ENCODE assay signal across 9 cellular contexts in genomic region chr5:141875795-141876627, GRCh38. TPM values are rescaled to one million over a fixed set of nuclear protein-coding genes. Genes with fewer than 3 reads are reported as not detected.
DNase-seq lines count a peak whose midpoint lies in the region; ATAC-seq and TF ChIP-seq lines count a peak whose summit lies in the region.
"Had no signal": no experiment of that assay in that cellular context is flagged by ENCODE, and none has a peak within 500 bp of the region (broad histone marks: within the 10 kb centered on the region; RNA-seq: fewer than 3 reads in every experiment).

No MANE protein-coding gene starts in this region.

- 0% methylated on average over 65 of the region's 65 CpGs for WGBS in ectodermal cell, 2 experiments

- H3K27ac ChIP-seq in cardiac muscle cell (no peak overlapping the region), ectodermal cell (ENCODE audit: insufficient read depth, low read depth, low read length, poor library complexity, severe bottlenecking) (no peak overlapping the region), mucosa of rectum (ENCODE audit: low read depth in 2 of 2, low read length in 2 of 2) (peak overlapping the region; percentile 96 to 98)

- TF ChIP-seq CTCF in cardiac muscle cell (IDR thresholded peaks at IDR 0.05; ENCODE audit: low read depth, low read length) = no peak

- peak overlapping the region; percentile 96 to 99 for H3K9ac ChIP-seq in mucosa of rectum (ENCODE audit: low read depth in 1 of 2, low read length in 2 of 2)

- ATAC-seq in Right ventricle myocardium inferior = no peak

- H3K9me3 ChIP-seq in cardiac muscle cell (ENCODE audit: low read depth) (no peaks in the 10 kb centered on the region), ectodermal cell (ENCODE audit: control insufficient read depth, low read length) (no peaks in the 10 kb centered on the region), mucosa of rectum (ENCODE audit: control insufficient read depth in 2 of 2, low read length in 2 of 2) (no peaks in the 10 kb centered on the region)

- H3K4me1 ChIP-seq in cardiac muscle cell (ENCODE audit: low read depth) = peaks cover 7% of the 10 kb centered on the region
- H3K4me1 ChIP-seq in ectodermal cell (ENCODE audit: control insufficient read depth, insufficient read depth, low read length) = peaks cover 58% of the 10 kb centered on the region
- H3K4me1 ChIP-seq in mucosa of rectum (ENCODE audit: control insufficient read depth in 2 of 2, insufficient read depth in 2 of 2, low read length in 2 of 2) = peaks cover 39 to 48% of the 10 kb centered on the region in 2 donors

- H3K36me3 ChIP-seq in cardiac muscle cell (no peaks in the 10 kb centered on the region), ectodermal cell (ENCODE audit: control insufficient read depth, insufficient read depth, low read length) (no peaks in the 10 kb centered on the region), mucosa of rectum (ENCODE audit: control insufficient read depth in 2 of 2, insufficient read depth in 2 of 2, low read length in 2 of 2) (peaks cover 0 to 3% of the 10 kb centered on the region in 2 donors)

- H3K4me3 ChIP-seq in cardiac muscle cell (peak overlapping the region; percentile 41), ectodermal cell (ENCODE audit: insufficient read depth, low read depth, low read length) (peak overlapping the region; percentile 55), mucosa of rectum (ENCODE audit: low read length in 2 of 2) (peak overlapping the region; percentile 62 to 92)

- intact Hi-C loops in Right ventricle myocardium inferior (cut with DNase I) = loop anchor here (5.0 kb wide), 2 partner anchors 39 to 69 kb away; no protein-coding TSS in a partner anchor

- peaks cover 69% of the 10 kb centered on the region for H3K27me3 ChIP-seq in cardiac muscle cell
- peaks cover 53% of the 10 kb centered on the region for H3K27me3 ChIP-seq in ectodermal cell (ENCODE audit: control insufficient read depth, insufficient read depth, low read length, poor library complexity, severe bottlenecking)
- peaks cover 6 to 18% of the 10 kb centered on the region in 2 donors for H3K27me3 ChIP-seq in mucosa of rectum (ENCODE audit: control insufficient read depth in 2 of 2, insufficient read depth in 2 of 2, low read length in 2 of 2)

- DNase-seq in cardiac muscle cell (ENCODE audit: low read depth in 1 of 2, low spot score in 1 of 2) (peak in 1 of 2 donors; percentile 51), Right ventricle myocardium inferior (ENCODE audit: missing footprints) (no peak), iPS-NIHi11 (ENCODE audit: low spot score) (no peak), pons (ENCODE audit: low spot score) (no peak), SW 1271 (lab: John Stamatoyannopoulos, UW) (no peak)
- no peak for DNase-seq in stimulated activated naive CD4-positive, alpha-beta T cell treated with Interleukin-2 at 50 U/mL for 16 hours (lab: John Stamatoyannopoulos, UW)

RNA-seq across cellular contexts. Expression of gene PCDH1, which starts 2.2 kb away (rescaled TPM):
- total RNA-seq in cardiac muscle cell = 0.46 and 0.63 TPM in 2 replicates
- polyA plus RNA-seq in cardiac muscle cell = 0.77 and 1.2 TPM in 2 replicates
- 21.0 TPM for total RNA-seq in Right ventricle myocardium inferior
- polyA plus RNA-seq in ectodermal cell (2013, experiment 1 of 4) = 13.4 TPM
- polyA plus RNA-seq in ectodermal cell (2013, experiment 2 of 4) = 21.3 TPM
- 17.2 TPM for polyA plus RNA-seq in ectodermal cell (2013, experiment 3 of 4)
- polyA plus RNA-seq in ectodermal cell (2013, experiment 4 of 4) = 17.5 TPM
- total RNA-seq: LHCN-M2 had no signal

RNA-seq across cellular contexts. Expression of gene DELE1, which starts 47.7 kb away (rescaled TPM):
- 101 and 108 TPM in 2 replicates for total RNA-seq in cardiac muscle cell
- polyA plus RNA-seq in cardiac muscle cell = 41.7 and 58.1 TPM in 2 replicates
- 94.4 TPM for total RNA-seq in Right ventricle myocardium inferior
- polyA plus RNA-seq in ectodermal cell (2013, experiment 1 of 4) = 99.4 TPM
- 94.0 TPM for polyA plus RNA-seq in ectodermal cell (2013, experiment 2 of 4)
- 81.3 TPM for polyA plus RNA-seq in ectodermal cell (2013, experiment 3 of 4)
- polyA plus RNA-seq in ectodermal cell (2013, experiment 4 of 4) = 79.2 TPM

Comparison
In these comparisons a context has a peak if more than half of its experiments do, and no peak if none do; other contexts are left out.
1. RNA of gene PCDH1, which starts 2.2 kb away (total RNA-seq): 21.0 TPM in Right ventricle myocardium inferior (single experiment); 0.46 to 0.63 TPM in cardiac muscle cell; every median in the first group is over 10 times any median in the second.
2. H3K27ac ChIP-seq: peak in mucosa of rectum (2 of 2); none in cardiac muscle cell (single experiment) and ectodermal cell (single experiment).
3. Peak in every context shown above with its lines, with median percentiles within 50 percentile points of each other: H3K4me3 ChIP-seq.